Comparison of ENCODE assay signal across 13 cellular contexts in the genomic region with DNA sequence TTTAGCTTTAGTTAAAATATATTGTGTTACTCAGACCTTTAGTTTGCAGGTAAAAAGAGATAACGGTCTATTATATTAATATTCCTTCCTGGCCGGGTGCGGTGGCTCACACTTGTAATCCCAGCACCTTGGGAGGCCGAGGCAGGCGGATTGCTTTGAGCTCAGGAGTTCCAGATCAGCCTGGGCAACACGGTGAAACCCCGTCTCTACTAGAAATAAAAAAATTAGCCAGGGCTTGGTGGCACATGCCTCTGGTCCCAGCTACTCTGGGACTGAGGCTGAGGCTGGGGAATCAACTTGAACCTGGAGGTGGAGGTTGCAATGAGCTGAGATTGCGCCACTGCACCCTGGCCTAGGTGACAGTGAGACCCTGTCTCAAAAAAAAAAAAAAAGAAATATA. TPM values are rescaled to one million over a fixed set of nuclear protein-coding genes. Genes with fewer than 3 reads are reported as not detected.
A peak's percentile ranks its signal among the peaks of the same experiment; 100 is the strongest.
DNase-seq lines count a peak whose midpoint lies in the region; ATAC-seq and TF ChIP-seq lines count a peak whose summit lies in the region.
"Had no signal": no experiment of that assay in that cellular context is flagged by ENCODE, and none has a peak within 500 bp of the region (broad histone marks: within the 10 kb centered on the region; RNA-seq: fewer than 3 reads in every experiment).

No MANE protein-coding gene starts in this region.

- H3K4me3 Mint-ChIP-seq in stimulated activated effector memory CD8-positive, alpha-beta T cell treated with anti-CD3 and anti-CD28 coated beads, Interleukin-12 subunit alpha, Interleukin-12 subunit beta, amount 100 ng/mL, for 72 hours, result peak overlapping the region; percentile 99

- H3K4me1 Mint-ChIP-seq in stimulated activated effector memory CD8-positive, alpha-beta T cell treated with anti-CD3 and anti-CD28 coated beads, Interleukin-12 subunit alpha, Interleukin-12 subunit beta, amount 100 ng/mL, for 72 hours, result peaks cover 35% of the 10 kb centered on the region

- no peaks in the 10 kb centered on the region for H3K9me3 ChIP-seq in PC-3 (ENCODE audit: low read length)
- no peaks in the 10 kb centered on the region for H3K9me3 ChIP-seq in aorta (ENCODE audit: control insufficient read depth, low read length)

- peak overlapping the region; percentile 93; the same call in 1 of the 2 replicates for H3K9ac ChIP-seq in PC-3 (ENCODE audit: low read length)

- H3K4me3 ChIP-seq in PC-3 (ENCODE audit: low read length) (peak overlapping the region; percentile 88), fibroblast of villous mesenchyme (ENCODE audit: low read depth, low read length) (peak overlapping the region; percentile 78), aorta (ENCODE audit: low read length in 2 of 2) (no peak overlapping the region)

- peaks cover 62% of the 10 kb centered on the region for H4K20me1 ChIP-seq in PC-3 (ENCODE audit: low read length)

- H3K79me2 ChIP-seq in PC-3 (ENCODE audit: low read length), result peaks cover 88% of the 10 kb centered on the region

- H3K36me3 ChIP-seq in PC-3 (ENCODE audit: low read depth, low read length) (peaks cover 54% of the 10 kb centered on the region), aorta (ENCODE audit: control insufficient read depth in 1 of 2, insufficient read depth in 2 of 2, low read length in 1 of 2) (peaks cover 2 to 3% of the 10 kb centered on the region in 2 donors)

- peaks cover 49% of the 10 kb centered on the region for H3K4me1 ChIP-seq in PC-3 (ENCODE audit: insufficient read depth, low read length)
- H3K4me1 ChIP-seq in aorta (ENCODE audit: control insufficient read depth in 1 of 2, insufficient read depth in 2 of 2, low read length in 2 of 2), result peaks cover 2 to 4% of the 10 kb centered on the region in 2 donors

- no peak for TF ChIP-seq CTCF in PC-3 (conservative IDR thresholded peaks at IDR 0.05; ENCODE audit: low read depth, low read length)
- TF ChIP-seq CTCF in fibroblast of villous mesenchyme (IDR thresholded peaks at IDR 0.05; ENCODE audit: insufficient read depth, low read depth, low read length), result no peak

- H3K9me3 Mint-ChIP-seq in stimulated activated effector memory CD8-positive, alpha-beta T cell treated with anti-CD3 and anti-CD28 coated beads, Interleukin-12 subunit alpha, Interleukin-12 subunit beta, amount 100 ng/mL, for 72 hours, result no peaks in the 10 kb centered on the region
- H3K9me3 Mint-ChIP-seq: brain; T-helper 2 cell treated with Interferon-gamma antibody and Interleukin-4, amounts not matched to agents 5 μg/mL and 100 μg/mL, for 36 hours had no signal

- no peak overlapping the region for H3K27ac ChIP-seq in PC-3 (ENCODE audit: low read length)
- H3K27ac ChIP-seq in aorta (ENCODE audit: low read depth in 1 of 2, low read length in 2 of 2), result no peak overlapping the region

- peaks cover 82% of the 10 kb centered on the region for H3K36me3 Mint-ChIP-seq in stimulated activated effector memory CD8-positive, alpha-beta T cell treated with anti-CD3 and anti-CD28 coated beads, Interleukin-12 subunit alpha, Interleukin-12 subunit beta, amount 100 ng/mL, for 72 hours

- H2AFZ ChIP-seq in PC-3 (ENCODE audit: low read length), result no peak overlapping the region

- H3K4me2 ChIP-seq in PC-3 (ENCODE audit: low read length), result peak overlapping the region; percentile 82

- no peaks in the 10 kb centered on the region for H3K9me2 ChIP-seq in PC-3 (replicated peaks; ENCODE audit: low read length)

- no peak overlapping the region for H3K27ac Mint-ChIP-seq in stimulated activated effector memory CD8-positive, alpha-beta T cell treated with anti-CD3 and anti-CD28 coated beads, Interleukin-12 subunit alpha, Interleukin-12 subunit beta, amount 100 ng/mL, for 72 hours
- H3K27ac Mint-ChIP-seq: brain had no signal

- POLR2A ChIA-PET in PC-3 (lab: Charles Lee; ENCODE audit: unreplicated experiment), result interaction anchor here (0.6 kb wide), 1 partner anchor 234 kb away, joined by 3 read pairs; no protein-coding TSS in a partner anchor

- BruUV-seq in PC-3 (replicated peaks; lab: Mats Ljungman, UMichigan), result no TSS peak

- intact Hi-C loops in PC-3 (cut with micrococcal nuclease), result no loop called here
- intact Hi-C loops in aorta (cut with DNase I), result no loop called here

- ATAC-seq in PC-3 (no peak), aorta (ENCODE audit: low FRiP score) (no peak), HG03432 (IDR thresholded peaks at IDR 0.05; ENCODE audit: unreplicated experiment) (no peak)
- no peak for ATAC-seq in stimulated activated effector memory CD8-positive, alpha-beta T cell treated with anti-CD3 and anti-CD28 coated beads, Interleukin-12 subunit alpha, Interleukin-12 subunit beta, amount 100 ng/mL, for 72 hours

- peaks cover 20% of the 10 kb centered on the region for H3F3A ChIP-seq in PC-3 (ENCODE audit: low read length, unreplicated experiment)

- CTCF ChIA-PET in PC-3 (lab: Charles Lee), result interaction anchor here (0.7 kb wide), 1 partner anchor 113 kb away, joined by 10 read pairs; no protein-coding TSS in a partner anchor

- DNase-seq in EH (ENCODE audit: low read depth) (peak; percentile 22), PC-3 (peak; percentile 1), fibroblast of villous mesenchyme (ENCODE audit: low read depth) (no peak), aorta (no peak), NCI-H774 (lab: John Stamatoyannopoulos, UW) (no peak)
- no peak for DNase-seq in stimulated activated effector memory CD8-positive, alpha-beta T cell treated with anti-CD3 and anti-CD28 coated beads, Interleukin-12 subunit alpha, Interleukin-12 subunit beta, amount 100 ng/mL, for 72 hours (ENCODE audit: low spot score in 2 of 2)
- DNase-seq: activated CD4-positive, alpha-beta T cell treated with anti-CD3 and anti-CD28 coated beads for 4 hours; effector memory CD4-positive, alpha-beta T cell; kidney; NCI-H187 treated with DMSO at 0.1 percent for 48 hours had no signal

- 83 to 85% methylated on average over 8 of the region's 8 CpGs for WGBS in aorta, 2 donors

- H3K27me3 ChIP-seq in PC-3 (ENCODE audit: low read length) (no peaks in the 10 kb centered on the region), aorta (ENCODE audit: control insufficient read depth in 1 of 2, insufficient read depth in 2 of 2, low read length in 1 of 2) (no peaks in the 10 kb centered on the region)

RNA-seq across cellular contexts. Expression of gene EID3, which starts 13.2 kb away (rescaled TPM):
- 9.8 and 12.0 TPM in 2 replicates for total RNA-seq in PC-3 (2014; rRNA removed)
- 11.6 and 25.0 TPM in 2 replicates for total RNA-seq in fibroblast of villous mesenchyme
- total RNA-seq in aorta, result 1 to 10 TPM; 8.5 to 8.6 TPM
- polyA plus RNA-seq in aorta, result 1 to 10 TPM; 2.1 to 6.8 TPM

Comparison
In these comparisons a context has a peak if more than half of its experiments do, and no peak if none do; other contexts are left out.
1. DNase-seq: peak in EH (single experiment) and PC-3 (single experiment); none in fibroblast of villous mesenchyme (single experiment), stimulated activated effector memory CD8-positive, alpha-beta T cell treated with anti-CD3 and anti-CD28 coated beads, Interleukin-12 subunit alpha, Interleukin-12 subunit beta, amount 100 ng/mL, for 72 hours (0 of 2), aorta (0 of 2) and NCI-H774 (single experiment).
2. H3K4me3 ChIP-seq: peak in PC-3 (single experiment) and fibroblast of villous mesenchyme (single experiment); none in aorta (0 of 2).